In genomic region chr6:157823523-157824370, GRCh38 we compare ENCODE assay signal across 8 cellular contexts. TPM values are rescaled to one million over a fixed set of nuclear protein-coding genes. Genes with fewer than 3 reads are reported as not detected.
DNase-seq lines count a peak whose midpoint lies in the region; ATAC-seq, FAIRE-seq and TF ChIP-seq lines count a peak whose summit lies in the region.

No MANE protein-coding gene starts in this region.

- H3K36me3 ChIP-seq in CD8-positive, alpha-beta T cell (ENCODE audit: insufficient read depth, low read length): no peaks in the 10 kb centered on the region
- H3K36me3 ChIP-seq in iPS-15b (ENCODE audit: control insufficient read depth, insufficient read depth, low read length) (no peaks in the 10 kb centered on the region), small intestine (ENCODE audit: control insufficient read depth in 2 of 2, insufficient read depth in 2 of 2, low read length in 2 of 2) (no peaks in the 10 kb centered on the region)

- no peak for FAIRE-seq in small intestine (lab: Jason Lieb, UNC)

- peaks cover 10% of the 10 kb centered on the region for H3K36me3 Mint-ChIP-seq in CD8-positive, alpha-beta T cell

- CTCF ChIA-PET in CD8-positive, alpha-beta T cell (lab: Charles Lee): no interaction called here

- no peaks in the 10 kb centered on the region for H3K27me3 ChIP-seq in CD8-positive, alpha-beta T cell (ENCODE audit: insufficient read depth, low read length)
- H3K27me3 ChIP-seq in iPS-15b (ENCODE audit: control insufficient read depth, insufficient read depth, low read length): peaks cover 6% of the 10 kb centered on the region
- H3K27me3 ChIP-seq in small intestine (ENCODE audit: control insufficient read depth in 2 of 2, insufficient read depth in 2 of 2, low read length in 2 of 2): no peaks in the 10 kb centered on the region

- H3K4me3 Mint-ChIP-seq in CD8-positive, alpha-beta T cell: peak overlapping the region; percentile 93

- peak; percentile 18 to 90 (median 59) for DNase-seq in CD8-positive, alpha-beta T cell
- DNase-seq in GM20000 (ENCODE audit: low spot score) (peak; percentile 79), HT-29 (ENCODE audit: low spot score) (peak; percentile 48), T-helper 9 cell (peak; percentile 52), astrocyte of the hippocampus (ENCODE audit: low read depth, low spot score) (peak; percentile 74), small intestine (peak; percentile 81), posterior vena cava (ENCODE audit: low spot score) (no peak)

- H3K4me1 ChIP-seq in CD8-positive, alpha-beta T cell (ENCODE audit: insufficient read depth, low read length): peaks cover 21% of the 10 kb centered on the region
- peaks cover 6% of the 10 kb centered on the region for H3K4me1 ChIP-seq in iPS-15b (ENCODE audit: control insufficient read depth, insufficient read depth, low read length)
- H3K4me1 ChIP-seq in small intestine (ENCODE audit: control insufficient read depth in 2 of 2, insufficient read depth in 1 of 2, low read depth in 1 of 2, low read length in 1 of 2): peaks cover 2 to 8% of the 10 kb centered on the region in 2 donors

- POLR2A ChIA-PET in CD8-positive, alpha-beta T cell (lab: Charles Lee): no interaction called here

- H3K27me3 Mint-ChIP-seq in CD8-positive, alpha-beta T cell (ENCODE audit: low read depth): no peaks in the 10 kb centered on the region

- H3K4me1 Mint-ChIP-seq in CD8-positive, alpha-beta T cell (ENCODE audit: low read depth): peaks cover 38% of the 10 kb centered on the region

- H3K27ac Mint-ChIP-seq in CD8-positive, alpha-beta T cell: peak overlapping the region; percentile 98

- H3K4me3 ChIP-seq in CD8-positive, alpha-beta T cell (ENCODE audit: low read depth, low read length): peak overlapping the region; percentile 43
- H3K4me3 ChIP-seq in iPS-15b (ENCODE audit: low read depth, low read length) (peak overlapping the region; percentile 72), small intestine (ENCODE audit: low read depth in 1 of 2, low read length in 2 of 2) (peak overlapping the region; percentile 74 to 96)

- intact Hi-C loops in CD8-positive, alpha-beta T cell (cut with DNase I, micrococcal nuclease): loop anchor here (1.0 to 5.0 kb wide), 6 partner anchors 44 to 249 kb away; partner anchors contain the start of gene SYNJ2 (in 1 of the 2)
- intact Hi-C loops in posterior vena cava (cut with DNase I): loop anchor here in 1 of 2 donors (2.0 to 10.0 kb wide), 2 partner anchors 25 to 69 kb away; no protein-coding TSS in a partner anchor

- H3K9me3 ChIP-seq in CD8-positive, alpha-beta T cell (ENCODE audit: low read length): no peaks in the 10 kb centered on the region
- H3K9me3 ChIP-seq in iPS-15b (ENCODE audit: control insufficient read depth, insufficient read depth, low read length) (no peaks in the 10 kb centered on the region), small intestine (ENCODE audit: control insufficient read depth, low read depth) (no peaks in the 10 kb centered on the region)

- ATAC-seq in CD8-positive, alpha-beta T cell: peak; percentile 73

- peak overlapping the region; percentile 38 for H3K9ac ChIP-seq in iPS-15b (ENCODE audit: low read depth, low read length)

- WGBS in small intestine, 3 donors: 0 to 1% (median 1%) methylated on average over 44 to 74 of the region's 74 CpGs

- peak overlapping the region; percentile 87 for H3K27ac ChIP-seq in CD8-positive, alpha-beta T cell (ENCODE audit: low read depth, low read length)
- peak overlapping the region; percentile 97 to 99 for H3K27ac ChIP-seq in small intestine (ENCODE audit: low read depth in 1 of 2, low read length in 1 of 2)

- no peak for TF ChIP-seq CTCF in CD8-positive, alpha-beta T cell (IDR thresholded peaks at IDR 0.05)
- no peak for TF ChIP-seq CTCF in GM20000 (IDR thresholded peaks at IDR 0.05; ENCODE audit: extremely low read depth, missing control alignments)

- H3K9me3 Mint-ChIP-seq in CD8-positive, alpha-beta T cell: no peaks in the 10 kb centered on the region

RNA-seq across cellular contexts. Expression of gene SNX9, which starts 0.7 kb away (rescaled TPM):
- 10 to 100 TPM; 54.8 to 63.2 TPM for total RNA-seq in CD8-positive, alpha-beta T cell
- 10.6 and 11.1 TPM in 2 replicates for total RNA-seq in HT-29 (2014; rRNA removed; shearing (Covaris generic))
- polyA plus RNA-seq in small intestine: 10 to 100 TPM; 36.4 to 57.8 (median 57.5) TPM
- total RNA-seq in posterior vena cava: 100 to 1,000 TPM in 1 of 2 donors, 10 to 100 TPM in 1; 82.2 to 103 TPM
